ENCODE assay signal across 12 cellular contexts in the genomic region with DNA sequence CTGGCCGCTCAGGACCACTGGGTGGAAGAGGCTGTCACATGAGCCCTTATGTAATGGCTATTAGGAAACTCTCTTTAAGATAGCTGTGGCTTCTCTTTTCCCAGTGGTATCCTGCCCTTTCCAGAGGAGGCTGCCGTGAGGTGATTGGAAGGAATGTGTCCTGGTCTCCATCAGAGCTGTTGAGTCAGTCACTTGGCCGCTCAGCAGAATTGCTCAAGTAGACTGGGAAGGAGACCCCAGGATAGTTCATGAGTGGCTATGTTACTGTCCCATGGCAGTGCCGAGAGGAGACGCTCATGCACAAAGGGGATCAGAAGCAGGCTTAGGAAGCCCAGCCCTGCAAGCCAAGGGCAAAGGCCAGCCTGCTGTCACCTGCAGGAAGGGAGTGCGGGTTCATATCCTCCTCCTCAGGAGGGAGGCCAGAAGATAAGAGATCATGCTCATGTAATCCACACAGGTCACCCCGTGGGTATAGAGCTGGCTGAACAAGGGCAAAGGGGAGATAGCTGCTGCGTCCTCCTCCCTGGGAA.
DNase-seq lines count a peak whose midpoint lies in the region; ATAC-seq and TF ChIP-seq lines count a peak whose summit lies in the region.
"Had no signal": no experiment of that assay in that cellular context is flagged by ENCODE, and none has a peak within 500 bp of the region (broad histone marks: within the 10 kb centered on the region; RNA-seq: fewer than 3 reads in every experiment).

No MANE protein-coding gene starts in this region.

- intact Hi-C loops in Calu3 (cut with micrococcal nuclease; ENCODE audit: unreplicated experiment), result no loop called here
- intact Hi-C loops in CD4-positive, alpha-beta T cell (cut with DNase I, micrococcal nuclease), result no loop called here

- H3K27ac ChIP-seq in SK-N-SH (ENCODE audit: low read depth in 2 of 2, low read length in 1 of 2), result peak overlapping the region; percentile 12 to 79; a peak in 3 of 4 replicates
- no peak overlapping the region for H3K27ac ChIP-seq in gastroesophageal sphincter
- no peak overlapping the region for H3K27ac ChIP-seq in CD4-positive, alpha-beta T cell (ENCODE audit: low read depth, low read length)

- H3K4me1 ChIP-seq in SK-N-SH (ENCODE audit: control insufficient read depth in 1 of 2, insufficient read depth in 2 of 2, low read depth in 1 of 2, low read length in 1 of 2) (peaks cover 0 to 37% of the 10 kb centered on the region in 2 experiments; a peak in 3 of 4 replicates), gastroesophageal sphincter (no peaks in the 10 kb centered on the region)

- H3K4me3 ChIP-seq in SK-N-SH (ENCODE audit: low read depth in 2 of 2, low read length in 1 of 2) (no peak overlapping the region), gastroesophageal sphincter (no peak overlapping the region)

- H3K9ac ChIP-seq in SK-N-SH, result peak overlapping the region; percentile 48; the same call in 1 of the 2 replicates

- peaks cover 49% of the 10 kb centered on the region for H3K4me1 Mint-ChIP-seq in Calu3 (ENCODE audit: low read depth, unreplicated experiment)
- H3K4me1 Mint-ChIP-seq in activated T-cell treated with anti-CD3 and anti-CD28 coated beads, Interleukin-2, amount 50 U/mL, for 4 hours (ENCODE audit: low read depth), result peaks cover 4% of the 10 kb centered on the region
- H3K4me1 Mint-ChIP-seq in CD4-positive, alpha-beta T cell (ENCODE audit: low read depth), result peaks cover 7% of the 10 kb centered on the region

- peak overlapping the region; percentile 45 for H3K4me3 Mint-ChIP-seq in Calu3 (ENCODE audit: low read depth, unreplicated experiment)
- H3K4me3 Mint-ChIP-seq in activated T-cell treated with anti-CD3 and anti-CD28 coated beads, Interleukin-2, amount 50 U/mL, for 4 hours, result no peak overlapping the region
- H3K4me3 Mint-ChIP-seq in CD4-positive, alpha-beta T cell, result no peak overlapping the region
- H3K4me3 Mint-ChIP-seq: activated naive CD4-positive, alpha-beta T cell treated with anti-CD3 and anti-CD28 coated beads, Interleukin-2, amount 10 ng/mL, durations not matched to agents 7 days and 5 days had no signal

- H3K36me3 ChIP-seq in SK-N-SH (replicated peaks in 1 of 2; ENCODE audit: control insufficient read depth in 1 of 2, insufficient read depth in 2 of 2, low read length in 1 of 2) (no peaks in the 10 kb centered on the region), gastroesophageal sphincter (no peaks in the 10 kb centered on the region)

- no TSS peak for BruUV-seq in Calu3 (replicated peaks; lab: Mats Ljungman, UMichigan)

- peaks cover 15% of the 10 kb centered on the region for H3K36me3 Mint-ChIP-seq in Calu3 (ENCODE audit: insufficient read depth, unreplicated experiment)
- H3K36me3 Mint-ChIP-seq in activated T-cell treated with anti-CD3 and anti-CD28 coated beads, Interleukin-2, amount 50 U/mL, for 4 hours (ENCODE audit: insufficient read depth), result no peaks in the 10 kb centered on the region
- H3K36me3 Mint-ChIP-seq in CD4-positive, alpha-beta T cell (ENCODE audit: low read depth), result no peaks in the 10 kb centered on the region

- H4K20me1 ChIP-seq in SK-N-SH (ENCODE audit: insufficient read depth), result no peaks in the 10 kb centered on the region

- H3F3A ChIP-seq in SK-N-SH (replicated peaks; ENCODE audit: insufficient read depth), result peaks cover 12% of the 10 kb centered on the region

- CTCF ChIA-PET in Calu3 (lab: Charles Lee), result interaction anchor here (0.5 to 3.0 kb wide), 10 partner anchors 9 to 184 kb away, joined by 3 to 14 read pairs (median 4); a partner anchor contains a TSS
- CTCF ChIA-PET in SK-N-SH (lab: Yijun Ruan, JAX), result interaction anchor here (0.5 kb wide), 1 partner anchor 419 kb away, joined by 3 read pairs; no protein-coding TSS in a partner anchor
- CTCF ChIA-PET in CD4-positive, alpha-beta T cell (lab: Charles Lee), result no interaction called here

- no peaks in the 10 kb centered on the region for H3K9me2 ChIP-seq in SK-N-SH

- no peak for TF ChIP-seq CTCF in Calu3 (IDR thresholded peaks at IDR 0.05; ENCODE audit: unreplicated experiment)
- TF ChIP-seq CTCF in SK-N-SH (IDR thresholded peaks at IDR 0.05), result no peak
- TF ChIP-seq CTCF in gastroesophageal sphincter (IDR thresholded peaks at IDR 0.05), result no peak
- no peak for TF ChIP-seq CTCF in CD4-positive, alpha-beta T cell (IDR thresholded peaks at IDR 0.05)

- H3K27me3 Mint-ChIP-seq in Calu3 (ENCODE audit: unreplicated experiment), result no peaks in the 10 kb centered on the region
- H3K27me3 Mint-ChIP-seq in activated T-cell treated with anti-CD3 and anti-CD28 coated beads, Interleukin-2, amount 50 U/mL, for 4 hours (ENCODE audit: low read depth), result no peaks in the 10 kb centered on the region
- H3K27me3 Mint-ChIP-seq in CD4-positive, alpha-beta T cell, result no peaks in the 10 kb centered on the region

- H3K27ac Mint-ChIP-seq in Calu3 (ENCODE audit: unreplicated experiment), result peak overlapping the region; percentile 92
- H3K27ac Mint-ChIP-seq in CD4-positive, alpha-beta T cell, result no peak overlapping the region
- H3K27ac Mint-ChIP-seq: activated naive CD4-positive, alpha-beta T cell treated with anti-CD3 and anti-CD28 coated beads, Interleukin-2, amount 10 ng/mL, durations not matched to agents 7 days and 5 days had no signal

- H3K9me3 Mint-ChIP-seq in Calu3 (ENCODE audit: low read depth, unreplicated experiment), result peaks cover 2% of the 10 kb centered on the region
- no peaks in the 10 kb centered on the region for H3K9me3 Mint-ChIP-seq in activated T-cell treated with anti-CD3 and anti-CD28 coated beads, Interleukin-2, amount 50 U/mL, for 4 hours
- H3K9me3 Mint-ChIP-seq in CD4-positive, alpha-beta T cell, result no peaks in the 10 kb centered on the region
- H3K9me3 Mint-ChIP-seq: activated naive CD4-positive, alpha-beta T cell treated with anti-CD3 and anti-CD28 coated beads, Interleukin-2, amount 10 ng/mL, durations not matched to agents 7 days and 5 days had no signal

- POLR2A ChIA-PET in SK-N-SH (lab: Yijun Ruan, JAX), result no interaction called here
- POLR2A ChIA-PET in CD4-positive, alpha-beta T cell (lab: Charles Lee), result interaction anchor here (0.6 kb wide), 1 partner anchor 839 kb away, joined by 3 read pairs; no protein-coding TSS in a partner anchor

- no peaks in the 10 kb centered on the region for H3K27me3 ChIP-seq in SK-N-SH (ENCODE audit: insufficient read depth)
- H3K27me3 ChIP-seq in gastroesophageal sphincter, result no peaks in the 10 kb centered on the region
- H3K27me3 ChIP-seq in CD4-positive, alpha-beta T cell (ENCODE audit: control insufficient read depth, insufficient read depth, low read length), result no peaks in the 10 kb centered on the region

- H3K79me2 ChIP-seq in SK-N-SH (ENCODE audit: insufficient read depth), result no peaks in the 10 kb centered on the region

- peak overlapping the region; percentile 26; the same call in 1 of the 2 replicates for H2AFZ ChIP-seq in SK-N-SH (ENCODE audit: low read depth)

- H3K9me3 ChIP-seq in SK-N-SH (no peaks in the 10 kb centered on the region), gastroesophageal sphincter (no peaks in the 10 kb centered on the region)
- H3K9me3 ChIP-seq in CD4-positive, alpha-beta T cell (ENCODE audit: control insufficient read depth, low read length), result no peaks in the 10 kb centered on the region

- no peak for TF ChIP-seq RAD21 in SK-N-SH (IDR thresholded peaks at IDR 0.05; ENCODE audit: low read length)

- TF ChIP-seq POLR2A in gastroesophageal sphincter (IDR thresholded peaks at IDR 0.05), result no peak

- peak in 1 of 2 experiments; percentile 62; a peak in 1 of 4 replicates for TF ChIP-seq EP300 in SK-N-SH (IDR thresholded peaks at IDR 0.05; ENCODE audit: borderline replicate concordance in 1 of 2, low read depth in 1 of 2, low read length in 1 of 2)
- no peak for TF ChIP-seq EP300 in gastroesophageal sphincter (IDR thresholded peaks at IDR 0.05)

- ATAC-seq in gastroesophageal sphincter (peak; percentile 47), GM18867 (IDR thresholded peaks at IDR 0.05; ENCODE audit: unreplicated experiment) (no peak)
- no peak for ATAC-seq in activated T-cell treated with anti-CD3 and anti-CD28 coated beads, Interleukin-2, amount 50 U/mL, for 4 hours
- ATAC-seq in CD4-positive, alpha-beta T cell (ENCODE audit: poor library complexity), result no peak

- WGBS in SK-N-SH (ENCODE audit: low lambda C conversion rate), result 69% methylated on average over 6 of the region's 8 CpGs
- WGBS in gastroesophageal sphincter (ENCODE audit: low coverage in 1 of 2), 2 donors, result 25 to 92% methylated on average over 1 to 2 of the region's 8 CpGs

- DNase-seq in Calu3 (no peak), SK-N-SH (no peak), pons (ENCODE audit: low spot score) (peak; percentile 49), activated gamma-delta T cell treated with Interleukin-2 at 50 U/mL for 16 hours (no peak)
- no peak for DNase-seq in activated T-cell treated with anti-CD3 and anti-CD28 coated beads, Interleukin-2, amount 50 U/mL, for 4 hours
- no peak for DNase-seq in CD4-positive, alpha-beta T cell
- DNase-seq: activated naive CD4-positive, alpha-beta T cell treated with anti-CD3 and anti-CD28 coated beads, Interleukin-2, amount 10 ng/mL, durations not matched to agents 7 days and 5 days; DMS 273 treated with DMSO at 0.1 percent for 48 hours; foreskin melanocyte; NCI-H774 had no signal

- peak overlapping the region; percentile 42 for H3K4me2 ChIP-seq in SK-N-SH

TF ChIP-seq in SK-N-SH, 30 proteins besides CTCF, POLR2A, EP300 and RAD21 (continues in another document):
- peak; percentile 32; the same call in 1 of the 2 replicates for TF ChIP-seq FOSL2 (IDR thresholded peaks at IDR 0.05; ENCODE audit: borderline replicate concordance, low read depth)
- peak; percentile 25 for TF ChIP-seq JUND (IDR thresholded peaks at IDR 0.05)
- no peak for TF ChIP-seq ELF1 (IDR thresholded peaks at IDR 0.05)
- TF ChIP-seq, protein P1, sequence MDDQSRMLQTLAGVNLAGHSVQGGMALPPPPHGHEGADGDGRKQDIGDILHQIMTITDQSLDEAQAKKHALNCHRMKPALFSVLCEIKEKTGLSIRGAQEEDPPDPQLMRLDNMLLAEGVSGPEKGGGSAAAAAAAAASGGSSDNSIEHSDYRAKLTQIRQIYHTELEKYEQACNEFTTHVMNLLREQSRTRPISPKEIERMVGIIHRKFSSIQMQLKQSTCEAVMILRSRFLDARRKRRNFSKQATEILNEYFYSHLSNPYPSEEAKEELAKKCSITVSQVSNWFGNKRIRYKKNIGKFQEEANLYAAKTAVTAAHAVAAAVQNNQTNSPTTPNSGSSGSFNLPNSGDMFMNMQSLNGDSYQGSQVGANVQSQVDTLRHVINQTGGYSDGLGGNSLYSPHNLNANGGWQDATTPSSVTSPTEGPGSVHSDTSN (IDR thresholded peaks at IDR 0.05), result peak; percentile 80
- peak; percentile 89 for TF ChIP-seq TCF12 (IDR thresholded peaks at IDR 0.05)
- TF ChIP-seq SMC3 (IDR thresholded peaks at IDR 0.05; ENCODE audit: low read depth, low read length), result no peak
- TF ChIP-seq, protein P2, sequence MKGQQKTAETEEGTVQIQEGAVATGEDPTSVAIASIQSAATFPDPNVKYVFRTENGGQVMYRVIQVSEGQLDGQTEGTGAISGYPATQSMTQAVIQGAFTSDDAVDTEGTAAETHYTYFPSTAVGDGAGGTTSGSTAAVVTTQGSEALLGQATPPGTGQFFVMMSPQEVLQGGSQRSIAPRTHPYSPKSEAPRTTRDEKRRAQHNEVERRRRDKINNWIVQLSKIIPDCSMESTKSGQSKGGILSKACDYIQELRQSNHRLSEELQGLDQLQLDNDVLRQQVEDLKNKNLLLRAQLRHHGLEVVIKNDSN (IDR thresholded peaks at IDR 0.05; ENCODE audit: borderline replicate concordance, low read depth), result peak; percentile 42; the same call in 1 of the 2 replicates

Comparison
In these comparisons a context has a peak if more than half of its experiments do, and no peak if none do; other contexts are left out.
1. H3K27ac ChIP-seq: peak in SK-N-SH (2 of 2); none in gastroesophageal sphincter (0 of 4) and CD4-positive, alpha-beta T cell (single experiment).